In the genomic region with DNA sequence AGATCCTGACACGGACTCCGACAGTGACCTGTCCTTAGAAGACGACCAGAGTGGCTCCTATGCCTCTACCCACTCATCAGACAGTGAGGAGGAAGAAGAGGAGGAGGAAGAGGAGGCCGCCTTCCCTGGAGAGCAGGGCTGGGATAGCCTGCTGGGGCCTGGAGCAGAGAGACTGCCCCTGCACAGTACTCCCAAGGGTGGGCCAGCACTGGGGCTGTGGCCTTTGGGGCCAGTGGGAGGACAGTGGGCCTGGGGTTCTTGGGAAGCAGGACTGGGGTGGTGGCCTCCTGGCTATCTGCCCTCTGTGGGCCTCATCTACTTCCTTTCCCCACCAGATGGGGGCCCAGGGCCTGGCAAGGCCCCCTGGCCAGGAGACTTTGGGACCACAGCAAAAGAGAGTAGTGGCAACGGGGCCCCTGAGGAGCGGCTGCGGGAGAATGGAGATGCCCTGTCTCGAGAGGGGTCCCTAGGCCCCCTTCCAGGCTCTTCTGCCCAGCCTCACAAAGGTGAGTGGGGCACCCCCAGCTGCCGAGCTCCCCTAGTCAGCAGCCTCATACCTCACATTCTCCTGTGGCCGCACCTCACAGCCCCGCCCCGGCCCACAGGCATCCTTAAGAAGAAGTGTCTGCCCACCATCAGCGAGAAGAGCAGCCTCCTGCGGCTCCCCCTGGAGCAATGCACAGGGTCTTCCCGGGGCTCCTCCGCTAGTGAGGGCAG, we compare ENCODE assay signal across 1 cellular context.
TF ChIP-seq lines count a peak whose summit lies in the region.

No MANE protein-coding gene starts in this region.

TF ChIP-seq in HepG2, 621 proteins besides CTCF, POLR2A, EP300 and RAD21:
- no peak for TF ChIP-seq SMAD9 (CRISPR knock-in tag; IDR thresholded peaks at IDR 0.05)
- TF ChIP-seq ZNF710 (CRISPR knock-in tag; IDR thresholded peaks at IDR 0.05; ENCODE audit: borderline replicate concordance), result no peak
